8 cellular contexts compared by ENCODE assay signal in the genomic region with DNA sequence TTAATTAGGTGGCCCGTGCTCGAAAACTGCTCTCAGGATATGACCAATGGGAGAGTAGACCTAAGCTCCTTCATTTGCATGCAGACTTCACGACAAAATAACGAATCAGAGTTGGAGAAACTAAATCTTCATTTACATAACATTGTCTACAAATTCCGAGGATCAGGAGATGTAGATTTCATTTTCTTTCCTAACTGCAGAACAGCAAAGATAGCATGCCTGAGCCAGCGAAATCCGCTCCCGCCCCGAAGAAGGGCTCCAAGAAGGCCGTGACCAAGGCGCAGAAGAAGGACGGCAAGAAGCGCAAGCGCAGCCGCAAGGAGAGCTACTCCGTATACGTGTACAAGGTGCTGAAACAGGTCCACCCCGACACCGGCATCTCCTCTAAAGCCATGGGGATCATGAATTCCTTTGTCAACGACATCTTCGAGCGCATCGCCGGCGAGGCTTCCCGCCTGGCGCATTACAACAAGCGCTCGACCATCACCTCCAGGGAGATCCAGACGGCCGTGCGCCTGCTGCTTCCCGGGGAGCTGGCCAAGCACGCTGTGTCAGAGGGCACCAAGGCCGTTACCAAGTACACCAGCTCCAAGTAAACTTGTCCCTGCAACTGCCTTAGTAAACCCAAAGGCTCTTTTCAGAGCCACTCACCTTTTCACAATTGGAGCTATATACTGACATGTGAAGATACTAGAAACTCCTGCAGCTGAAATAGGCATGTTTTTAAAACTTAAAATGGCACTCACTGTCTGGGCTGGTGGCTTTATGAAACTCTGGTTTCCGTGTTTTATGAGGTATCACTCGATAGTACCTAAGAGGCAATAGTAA.
DNase-seq lines count a peak whose midpoint lies in the region; ATAC-seq, FAIRE-seq and TF ChIP-seq lines count a peak whose summit lies in the region.

No MANE protein-coding gene starts in this region.

- H3K4ac ChIP-seq in IMR-90 (ENCODE audit: low read depth, low read length): peak overlapping the region; percentile 33; the same call in 1 of the 2 replicates

- ATAC-seq in IMR-90 (ENCODE audit: low read depth) (peak; percentile 93), lung (ENCODE audit: insufficient read depth, low FRiP score) (peak; percentile 86), HG02571 (IDR thresholded peaks at IDR 0.05; ENCODE audit: unreplicated experiment) (no peak)
- ATAC-seq in stimulated activated naive B cell treated with anti-CD40 and anti-IgM and Interleukin-4, amounts not matched to agents 10 μg/mL and 1 μg/mL and 100 μg/mL, for 72 hours (replicated peaks): peak; percentile 84 to 86

- dilution Hi-C loops in IMR-90 (cut with HindIII; ENCODE audit: low sequenced_read_pairs, unreplicated experiment): no loop called here

- H3K4me3 Mint-ChIP-seq in activated CD4-positive, alpha-beta memory T cell treated with anti-CD3 and anti-CD28 coated beads, Interleukin-2, amount 10 ng/mL, durations not matched to agents 7 days and 5 days: peak overlapping the region; percentile 75
- H3K4me3 Mint-ChIP-seq in stimulated activated naive B cell treated with anti-CD40 and anti-IgM and Interleukin-4, amounts not matched to agents 10 μg/mL and 1 μg/mL and 100 μg/mL, for 72 hours: peak overlapping the region; percentile 92 to 96

- no peaks in the 10 kb centered on the region for H3K36me3 ChIP-seq in IMR-90 (ENCODE audit: control insufficient read depth, insufficient read depth, low read length)
- H3K36me3 ChIP-seq in endocrine pancreas (ENCODE audit: control insufficient read depth, insufficient read depth, low read length): no peaks in the 10 kb centered on the region
- H3K36me3 ChIP-seq in lung (ENCODE audit: control insufficient read depth in 2 of 2, insufficient read depth in 2 of 2, low read length in 2 of 2): no peaks in the 10 kb centered on the region

- no peak overlapping the region for H2AK5ac ChIP-seq in IMR-90 (ENCODE audit: low read depth, low read length)

- peak overlapping the region; percentile 40 for H3K4me3 ChIP-seq in IMR-90 (ENCODE audit: insufficient read depth, low read depth, low read length)
- peak overlapping the region; percentile 88 for H3K4me3 ChIP-seq in endocrine pancreas (ENCODE audit: control insufficient read depth, insufficient read depth, low read length)
- peak overlapping the region; percentile 41 for H3K4me3 ChIP-seq in lung

- H3K79me1 ChIP-seq in IMR-90 (ENCODE audit: low read depth in 1 of 2, low read length in 2 of 2): no peaks in the 10 kb centered on the region

- no peak overlapping the region for H2BK120ac ChIP-seq in IMR-90 (ENCODE audit: low read depth, low read length)

- no peak for DNase-seq in GM12892 (ENCODE audit: insufficient read length)
- DNase-seq in IMR-90: peak; percentile 92
- DNase-seq in activated CD4-positive, alpha-beta memory T cell treated with anti-CD3 and anti-CD28 coated beads, Interleukin-2, amount 10 ng/mL, durations not matched to agents 7 days and 5 days: peak; percentile 78
- peak; percentile 58 for DNase-seq in lung (ENCODE audit: low spot score)
- peak; percentile 72 for DNase-seq in stimulated activated naive B cell treated with anti-CD40 and anti-IgM and Interleukin-4, amounts not matched to agents 10 μg/mL and 1 μg/mL and 100 μg/mL, for 72 hours
- no peak for DNase-seq in NCI-H510A treated with DMSO at 0.1 percent for 48 hours (lab: John Stamatoyannopoulos, UW)

- H3K14ac ChIP-seq in IMR-90 (replicated peaks; ENCODE audit: low read depth, low read length): no peak overlapping the region; the same call in 1 of the 2 replicates

- 10% methylated on average over 9 of the region's 37 CpGs; no CpG with 5 or more reads in 1 of the 2 experiments for WGBS in IMR-90 (ENCODE audit: extremely low coverage in 2 of 2, insufficient read length in 1 of 2), 2 experiments
- 1% methylated on average over 37 of the region's 37 CpGs for WGBS in lung, 2 donors

- no peaks in the 10 kb centered on the region for H4K20me1 ChIP-seq in IMR-90 (ENCODE audit: insufficient read depth, low read length)

- CTCF ChIA-PET in IMR-90 (lab: Yijun Ruan, JAX): interaction anchor here (0.8 to 1.4 kb wide), 2 partner anchors 12 to 14 kb away, joined by 3 to 5 read pairs; a partner anchor contains a TSS
- CTCF ChIA-PET in activated CD4-positive, alpha-beta memory T cell treated with anti-CD3 and anti-CD28 coated beads, Interleukin-2, amount 10 ng/mL, durations not matched to agents 7 days and 5 days (lab: Charles Lee): interaction anchor here (0.8 to 2.7 kb wide), 12 partner anchors 8 to 140 kb away, joined by 3 to 34 read pairs (median 4); a partner anchor contains a TSS

- no peaks in the 10 kb centered on the region for H3K36me3 Mint-ChIP-seq in activated CD4-positive, alpha-beta memory T cell treated with anti-CD3 and anti-CD28 coated beads, Interleukin-2, amount 10 ng/mL, durations not matched to agents 7 days and 5 days (ENCODE audit: low read depth)
- H3K36me3 Mint-ChIP-seq in stimulated activated naive B cell treated with anti-CD40 and anti-IgM and Interleukin-4, amounts not matched to agents 10 μg/mL and 1 μg/mL and 100 μg/mL, for 72 hours: peaks cover 2 to 14% of the 10 kb centered on the region in 2 donors

- H4K91ac ChIP-seq in IMR-90 (ENCODE audit: insufficient read depth, low read depth, low read length): no peak overlapping the region

- no peaks in the 10 kb centered on the region for H3K9me3 ChIP-seq in IMR-90 (ENCODE audit: control insufficient read depth, insufficient read depth, low read length)
- H3K9me3 ChIP-seq in endocrine pancreas (ENCODE audit: control insufficient read depth, low read length): no peaks in the 10 kb centered on the region
- peaks cover 0 to 5% of the 10 kb centered on the region in 2 donors for H3K9me3 ChIP-seq in lung (ENCODE audit: control insufficient read depth in 2 of 2, insufficient read depth in 1 of 2, low read length in 1 of 2)

- in situ Hi-C loops in IMR-90 (cut with MboI; ENCODE audit: low sequenced_read_pairs): loop anchor here (25.0 kb wide), 1 partner anchor 954 kb away; a partner anchor contains a TSS

- H3K56ac ChIP-seq in IMR-90 (ENCODE audit: extremely low read depth, insufficient read depth, low read length): peak overlapping the region; percentile 29; the same call in 1 of the 2 replicates

- no peak overlapping the region; the same call in 1 of the 2 replicates for H4K5ac ChIP-seq in IMR-90 (ENCODE audit: low read depth, low read length)

- peak; percentile 51 for FAIRE-seq in GM12892 (lab: Jason Lieb, UNC)

- no peak for TF ChIP-seq RAD21 in IMR-90 (IDR thresholded peaks at IDR 0.05; ENCODE audit: low read length)

- H2AK9ac ChIP-seq in IMR-90 (replicated peaks; ENCODE audit: low read depth, low read length, poor library complexity): no peak overlapping the region

- intact Hi-C loops in IMR-90 (cut with micrococcal nuclease): no loop called here

- H3K9ac ChIP-seq in IMR-90 (ENCODE audit: low read depth, low read length) (peak overlapping the region; percentile 8; the same call in 1 of the 2 replicates), endocrine pancreas (ENCODE audit: control insufficient read depth, insufficient read depth, low read length) (peak overlapping the region; percentile 3)

- H3K9me1 ChIP-seq in IMR-90 (ENCODE audit: insufficient read depth, low read length): 0 out of 2 replicates have a peak, but pooled peaks cover 5% of the 10 kb centered on the region

- peak overlapping the region; percentile 78 for H2BK5ac ChIP-seq in IMR-90 (ENCODE audit: low read depth, low read length, poor library complexity, severe bottlenecking)

- no peaks in the 10 kb centered on the region for H3K27me3 Mint-ChIP-seq in activated CD4-positive, alpha-beta memory T cell treated with anti-CD3 and anti-CD28 coated beads, Interleukin-2, amount 10 ng/mL, durations not matched to agents 7 days and 5 days
- no peaks in the 10 kb centered on the region for H3K27me3 Mint-ChIP-seq in stimulated activated naive B cell treated with anti-CD40 and anti-IgM and Interleukin-4, amounts not matched to agents 10 μg/mL and 1 μg/mL and 100 μg/mL, for 72 hours

- H3K23ac ChIP-seq in IMR-90 (ENCODE audit: low read depth, low read length): no peak overlapping the region; the same call in 1 of the 2 replicates

- H2AFZ ChIP-seq in IMR-90 (replicated peaks; ENCODE audit: low read length, poor library complexity): peak overlapping the region; percentile 82

- peaks cover 71% of the 10 kb centered on the region for H3K4me1 Mint-ChIP-seq in activated CD4-positive, alpha-beta memory T cell treated with anti-CD3 and anti-CD28 coated beads, Interleukin-2, amount 10 ng/mL, durations not matched to agents 7 days and 5 days
- peaks cover 17 to 38% of the 10 kb centered on the region in 2 donors for H3K4me1 Mint-ChIP-seq in stimulated activated naive B cell treated with anti-CD40 and anti-IgM and Interleukin-4, amounts not matched to agents 10 μg/mL and 1 μg/mL and 100 μg/mL, for 72 hours

- no peak for TF ChIP-seq CTCF in IMR-90 (conservative IDR thresholded peaks at IDR 0.05; ENCODE audit: low read depth, low read length)
- no peak for TF ChIP-seq CTCF in lung (IDR thresholded peaks at IDR 0.05; ENCODE audit: control extremely low read depth, extremely low read depth)

- H2BK20ac ChIP-seq in IMR-90 (ENCODE audit: low read depth, low read length): no peak overlapping the region

- TSS peak; percentile 99 for BruUV-seq in IMR-90 (replicated peaks; lab: Mats Ljungman, UMichigan)

- H4K8ac ChIP-seq in IMR-90 (ENCODE audit: low read depth in 2 of 2, low read length in 2 of 2): 0 out of 4 replicates have a peak overlapping the region, but pooled peaks of 1 of the 2 experiments have one; percentile 1

- H3K9me3 Mint-ChIP-seq in activated CD4-positive, alpha-beta memory T cell treated with anti-CD3 and anti-CD28 coated beads, Interleukin-2, amount 10 ng/mL, durations not matched to agents 7 days and 5 days: no peaks in the 10 kb centered on the region
- H3K9me3 Mint-ChIP-seq in stimulated activated naive B cell treated with anti-CD40 and anti-IgM and Interleukin-4, amounts not matched to agents 10 μg/mL and 1 μg/mL and 100 μg/mL, for 72 hours: peaks cover 0 to 3% of the 10 kb centered on the region in 2 donors

- H3K4me1 ChIP-seq in IMR-90 (ENCODE audit: control insufficient read depth, insufficient read depth, low read length) (no peaks in the 10 kb centered on the region; the same call in 1 of the 2 replicates), endocrine pancreas (ENCODE audit: control insufficient read depth, insufficient read depth, low read length) (no peaks in the 10 kb centered on the region), lung (ENCODE audit: control insufficient read depth in 2 of 2, insufficient read depth in 2 of 2, low read length in 2 of 2) (peaks cover 7 to 8% of the 10 kb centered on the region in 2 donors)

- peak overlapping the region; percentile 92 for H3K27ac Mint-ChIP-seq in activated CD4-positive, alpha-beta memory T cell treated with anti-CD3 and anti-CD28 coated beads, Interleukin-2, amount 10 ng/mL, durations not matched to agents 7 days and 5 days
- H3K27ac Mint-ChIP-seq in stimulated activated naive B cell treated with anti-CD40 and anti-IgM and Interleukin-4, amounts not matched to agents 10 μg/mL and 1 μg/mL and 100 μg/mL, for 72 hours: peak overlapping the region; percentile 97

- H3K18ac ChIP-seq in IMR-90 (ENCODE audit: low read depth, low read length): no peak overlapping the region

- H2BK15ac ChIP-seq in IMR-90 (ENCODE audit: low read depth, low read length): no peak overlapping the region; the same call in 2 of the 3 replicates

- POLR2A ChIA-PET in IMR-90 (lab: Charles Lee; ENCODE audit: unreplicated experiment): interaction anchor here (0.6 to 2.6 kb wide), 7 partner anchors 12 to 140 kb away, joined by 3 to 17 read pairs (median 5); a partner anchor contains a TSS
- POLR2A ChIA-PET in activated CD4-positive, alpha-beta memory T cell treated with anti-CD3 and anti-CD28 coated beads, Interleukin-2, amount 10 ng/mL, durations not matched to agents 7 days and 5 days (lab: Charles Lee): interaction anchor here (0.6 to 19.5 kb wide), 36 partner anchors 8 to 1709 kb away, joined by 3 to 1293 read pairs (median 10); a partner anchor contains a TSS

- TF ChIP-seq POLR2A in GM12892 (IDR thresholded peaks at IDR 0.05; ENCODE audit: low read depth, low read length): no peak
- TF ChIP-seq POLR2A in IMR-90 (IDR thresholded peaks at IDR 0.05; ENCODE audit: low read depth, low read length): peak; percentile 80

- H3K27ac ChIP-seq in IMR-90 (ENCODE audit: insufficient read depth, low read length): peak overlapping the region; percentile 15; the same call in 1 of the 2 replicates
- H3K27ac ChIP-seq in lung (ENCODE audit: low read depth in 1 of 2, low read length in 1 of 2): peak overlapping the region; percentile 86 to 92

- H3K27me3 ChIP-seq in IMR-90 (ENCODE audit: control insufficient read depth, insufficient read depth, low read length) (no peaks in the 10 kb centered on the region), endocrine pancreas (ENCODE audit: control insufficient read depth, insufficient read depth, low read length) (no peaks in the 10 kb centered on the region), lung (ENCODE audit: control insufficient read depth, insufficient read depth) (no peaks in the 10 kb centered on the region)

- peak overlapping the region; percentile 76 for H3K4me2 ChIP-seq in IMR-90 (ENCODE audit: low read depth, low read length)

Comparison
In these comparisons a context has a peak if more than half of its experiments do, and no peak if none do; other contexts are left out.
1. DNase-seq: peak in IMR-90 (single experiment), activated CD4-positive, alpha-beta memory T cell treated with anti-CD3 and anti-CD28 coated beads, Interleukin-2, amount 10 ng/mL, durations not matched to agents 7 days and 5 days (single experiment), lung (single experiment) and stimulated activated naive B cell treated with anti-CD40 and anti-IgM and Interleukin-4, amounts not matched to agents 10 μg/mL and 1 μg/mL and 100 μg/mL, for 72 hours (single experiment); none in GM12892 (single experiment) and NCI-H510A treated with DMSO at 0.1 percent for 48 hours (single experiment).
2. Peak in every context shown above with its lines, with median percentiles within 50 percentile points of each other: H3K4me3 ChIP-seq.